20 cellular contexts compared by ENCODE assay signal in the genomic region with DNA sequence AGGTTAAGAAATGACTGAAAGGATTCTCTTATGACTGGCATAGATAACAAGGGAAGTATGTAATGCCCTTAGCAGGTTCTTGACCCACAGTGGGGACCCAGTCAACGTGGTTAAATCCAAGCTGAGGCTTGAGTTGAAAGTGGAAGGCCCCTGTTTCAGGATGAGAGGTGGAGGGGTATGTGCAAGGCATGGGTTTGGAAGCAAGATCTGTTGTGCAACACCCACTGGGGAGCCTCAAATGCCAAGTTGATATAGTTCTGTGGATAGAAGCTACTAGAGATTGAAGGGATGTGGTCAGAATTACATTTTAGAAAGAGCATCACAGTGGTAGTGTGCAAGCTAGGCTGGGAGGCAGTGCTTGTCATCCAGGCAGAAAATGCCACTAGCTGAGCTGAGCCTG. TPM values are rescaled to one million over a fixed set of nuclear protein-coding genes. Genes with fewer than 3 reads are reported as not detected.
DNase-seq lines count a peak whose midpoint lies in the region; ATAC-seq and TF ChIP-seq lines count a peak whose summit lies in the region.
"Had no signal": no experiment of that assay in that cellular context is flagged by ENCODE, and none has a peak within 500 bp of the region (broad histone marks: within the 10 kb centered on the region; RNA-seq: fewer than 3 reads in every experiment).

No MANE protein-coding gene starts in this region.

- CTCF ChIA-PET in T-cell (lab: Charles Lee): no interaction called here

- no peak for DNase-seq in natural killer cell treated with Interleukin-12 subunit alpha and Interleukin-12 subunit beta and Interleukin-15 and Interleukin-18, amount 100 ng/mL, for 72 hours (ENCODE audit: low spot score)
- no peak for DNase-seq in natural killer cell
- DNase-seq in T-cell: no peak
- DNase-seq in activated naive CD8-positive, alpha-beta T cell treated with anti-CD3 and anti-CD28 coated beads, Interleukin-2, amount 50 U/mL, for 24 hours: no peak
- DNase-seq in kidney glomerular epithelial cell (lab: John Stamatoyannopoulos, UW): no peak
- DNase-seq in posterior cingulate gyrus: no peak
- DNase-seq: activated B cell treated with CpG ODN at 0.5 μM for 24 hours; adrenal gland; DMS79 treated with DMSO at 0.1 percent for 48 hours; GOT3; head of caudate nucleus; left colon; NCI-H1105; NCI-H2081 treated with DMSO at 0.1 percent for 48 hours; NCI-H510A; nephron progenitor cell; Peyer's patch; stimulated activated naive CD4-positive, alpha-beta T cell treated with Interleukin-2 at 50 U/mL for 16 hours; transverse colon had no signal

- POLR2A ChIA-PET in T-cell (lab: Charles Lee): interaction anchor here in 1 of 2 donors (0.7 kb wide), 1 partner anchor 26 kb away, joined by 5 read pairs; no protein-coding TSS in a partner anchor

- H3K4me1 Mint-ChIP-seq in natural killer cell treated with Interleukin-12 subunit alpha and Interleukin-12 subunit beta and Interleukin-15 and Interleukin-18, amount 100 ng/mL, for 72 hours (ENCODE audit: low read depth in 2 of 2): peaks cover 11 to 16% of the 10 kb centered on the region in 2 donors
- H3K4me1 Mint-ChIP-seq in natural killer cell (peaks cover 0 to 8% of the 10 kb centered on the region in 2 donors), T-cell (peaks cover 17 to 23% (median 19%) of the 10 kb centered on the region in 3 donors)
- H3K4me1 Mint-ChIP-seq in activated naive CD8-positive, alpha-beta T cell treated with anti-CD3 and anti-CD28 coated beads, Interleukin-2, amount 50 U/mL, for 24 hours: peaks cover 29% of the 10 kb centered on the region

- H3K36me3 Mint-ChIP-seq in natural killer cell treated with Interleukin-12 subunit alpha and Interleukin-12 subunit beta and Interleukin-15 and Interleukin-18, amount 100 ng/mL, for 72 hours: no peaks in the 10 kb centered on the region
- no peaks in the 10 kb centered on the region for H3K36me3 Mint-ChIP-seq in natural killer cell
- H3K36me3 Mint-ChIP-seq in T-cell: peaks cover 23% of the 10 kb centered on the region
- H3K36me3 Mint-ChIP-seq in activated naive CD8-positive, alpha-beta T cell treated with anti-CD3 and anti-CD28 coated beads, Interleukin-2, amount 50 U/mL, for 24 hours (ENCODE audit: low read depth): peaks cover 43% of the 10 kb centered on the region

- ATAC-seq in natural killer cell treated with Interleukin-12 subunit alpha and Interleukin-12 subunit beta and Interleukin-15 and Interleukin-18, amount 100 ng/mL, for 72 hours: peak; percentile 72 to 74
- ATAC-seq in natural killer cell (no peak), T-cell (replicated peaks in 1 of 4) (no peak), GM21526 (IDR thresholded peaks at IDR 0.05; ENCODE audit: low FRiP score, unreplicated experiment) (no peak)
- ATAC-seq in activated naive CD8-positive, alpha-beta T cell treated with anti-CD3 and anti-CD28 coated beads, Interleukin-2, amount 50 U/mL, for 24 hours: peak; percentile 68
- ATAC-seq: left colon had no signal

- no peak for TF ChIP-seq CTCF in natural killer cell (IDR thresholded peaks at IDR 0.05)

- H3K4me3 Mint-ChIP-seq in natural killer cell treated with Interleukin-12 subunit alpha and Interleukin-12 subunit beta and Interleukin-15 and Interleukin-18, amount 100 ng/mL, for 72 hours: peak overlapping the region; percentile 13
- no peak overlapping the region for H3K4me3 Mint-ChIP-seq in natural killer cell
- H3K4me3 Mint-ChIP-seq in T-cell: no peak overlapping the region
- no peak overlapping the region for H3K4me3 Mint-ChIP-seq in activated naive CD8-positive, alpha-beta T cell treated with anti-CD3 and anti-CD28 coated beads, Interleukin-2, amount 50 U/mL, for 24 hours
- H3K4me3 Mint-ChIP-seq: activated B cell treated with CpG ODN at 0.5 μM for 24 hours, nephron progenitor cell had no signal

- H3K27ac Mint-ChIP-seq in natural killer cell treated with Interleukin-12 subunit alpha and Interleukin-12 subunit beta and Interleukin-15 and Interleukin-18, amount 100 ng/mL, for 72 hours: peak overlapping the region in 1 of 2 donors; percentile 30
- H3K27ac Mint-ChIP-seq in natural killer cell (no peak overlapping the region), T-cell (peak overlapping the region; percentile 64 to 65)
- H3K27ac Mint-ChIP-seq in activated naive CD8-positive, alpha-beta T cell treated with anti-CD3 and anti-CD28 coated beads, Interleukin-2, amount 50 U/mL, for 24 hours: peak overlapping the region; percentile 2
- H3K27ac Mint-ChIP-seq: activated B cell treated with CpG ODN at 0.5 μM for 24 hours, nephron progenitor cell had no signal

- H3K27me3 Mint-ChIP-seq in natural killer cell treated with Interleukin-12 subunit alpha and Interleukin-12 subunit beta and Interleukin-15 and Interleukin-18, amount 100 ng/mL, for 72 hours: no peaks in the 10 kb centered on the region
- H3K27me3 Mint-ChIP-seq in natural killer cell (ENCODE audit: low read depth in 2 of 2): no peaks in the 10 kb centered on the region
- no peaks in the 10 kb centered on the region for H3K27me3 Mint-ChIP-seq in T-cell
- H3K27me3 Mint-ChIP-seq in activated naive CD8-positive, alpha-beta T cell treated with anti-CD3 and anti-CD28 coated beads, Interleukin-2, amount 50 U/mL, for 24 hours: no peaks in the 10 kb centered on the region
- H3K27me3 Mint-ChIP-seq: activated B cell treated with CpG ODN at 0.5 μM for 24 hours had no signal

- intact Hi-C loops in natural killer cell (cut with micrococcal nuclease) (no loop called here), posterior cingulate gyrus (cut with DNase I) (no loop called here)

- H3K9me3 Mint-ChIP-seq in natural killer cell treated with Interleukin-12 subunit alpha and Interleukin-12 subunit beta and Interleukin-15 and Interleukin-18, amount 100 ng/mL, for 72 hours: no peaks in the 10 kb centered on the region
- H3K9me3 Mint-ChIP-seq in natural killer cell (no peaks in the 10 kb centered on the region), T-cell (no peaks in the 10 kb centered on the region)
- H3K9me3 Mint-ChIP-seq in activated naive CD8-positive, alpha-beta T cell treated with anti-CD3 and anti-CD28 coated beads, Interleukin-2, amount 50 U/mL, for 24 hours: no peaks in the 10 kb centered on the region
- H3K9me3 Mint-ChIP-seq: activated B cell treated with CpG ODN at 0.5 μM for 24 hours, nephron progenitor cell had no signal

RNA-seq across cellular contexts. Expression of a gene that starts 5.1 kb away (rescaled TPM):
- total RNA-seq in natural killer cell treated with Interleukin-12 subunit alpha and Interleukin-12 subunit beta and Interleukin-15 and Interleukin-18, amount 100 ng/mL, for 72 hours: 100 to 1,000 TPM in 1 of 2 donors, 10 to 100 TPM in 1; 58.2 to 113 TPM
- total RNA-seq in natural killer cell (10 to 100 TPM; 31.7 to 64.9 (median 48.1) TPM), T-cell (10 to 100 TPM; 45.6 to 66.2 (median 58.2) TPM)

RNA-seq across cellular contexts. Expression of a gene that starts 29.4 kb away (rescaled TPM):
- 100 to 1,000 TPM; 189 to 283 TPM for total RNA-seq in natural killer cell treated with Interleukin-12 subunit alpha and Interleukin-12 subunit beta and Interleukin-15 and Interleukin-18, amount 100 ng/mL, for 72 hours
- total RNA-seq in natural killer cell: 100 to 1,000 TPM; 137 to 199 (median 179) TPM
- 100 to 1,000 TPM; 198 to 233 (median 205) TPM for total RNA-seq in T-cell

RNA-seq across cellular contexts. Expression of a gene that starts 45.3 kb away (rescaled TPM):
- total RNA-seq in natural killer cell treated with Interleukin-12 subunit alpha and Interleukin-12 subunit beta and Interleukin-15 and Interleukin-18, amount 100 ng/mL, for 72 hours: 10 to 100 TPM; 25.1 to 34.9 TPM
- total RNA-seq in natural killer cell (1 to 10 TPM; 8.5 to 9.2 (median 8.8) TPM), T-cell (10 to 100 TPM in 3 of 5 donors, 1 to 10 TPM in 2; 7.8 to 12.8 (median 11.4) TPM)

RNA-seq across cellular contexts. Expression of a gene that starts 51.4 kb away (rescaled TPM):
- 100 to 1,000 TPM; 157 to 264 TPM for total RNA-seq in natural killer cell treated with Interleukin-12 subunit alpha and Interleukin-12 subunit beta and Interleukin-15 and Interleukin-18, amount 100 ng/mL, for 72 hours
- total RNA-seq in natural killer cell: 100 to 1,000 TPM; 351 to 394 (median 366) TPM
- total RNA-seq in T-cell: 100 to 1,000 TPM; 244 to 315 (median 271) TPM

Comparison
In these comparisons a context has a peak if more than half of its experiments do, and no peak if none do; other contexts are left out.
1. ATAC-seq: peak in natural killer cell treated with Interleukin-12 subunit alpha and Interleukin-12 subunit beta and Interleukin-15 and Interleukin-18, amount 100 ng/mL, for 72 hours (2 of 2) and activated naive CD8-positive, alpha-beta T cell treated with anti-CD3 and anti-CD28 coated beads, Interleukin-2, amount 50 U/mL, for 24 hours (single experiment); none in natural killer cell (0 of 3), T-cell (0 of 4) and GM21526 (single experiment).
2. H3K27ac Mint-ChIP-seq: peak in T-cell (2 of 2) and activated naive CD8-positive, alpha-beta T cell treated with anti-CD3 and anti-CD28 coated beads, Interleukin-2, amount 50 U/mL, for 24 hours (single experiment); none in natural killer cell (0 of 2).